ENCODE assay signal across 8 cellular contexts in the genomic region with DNA sequence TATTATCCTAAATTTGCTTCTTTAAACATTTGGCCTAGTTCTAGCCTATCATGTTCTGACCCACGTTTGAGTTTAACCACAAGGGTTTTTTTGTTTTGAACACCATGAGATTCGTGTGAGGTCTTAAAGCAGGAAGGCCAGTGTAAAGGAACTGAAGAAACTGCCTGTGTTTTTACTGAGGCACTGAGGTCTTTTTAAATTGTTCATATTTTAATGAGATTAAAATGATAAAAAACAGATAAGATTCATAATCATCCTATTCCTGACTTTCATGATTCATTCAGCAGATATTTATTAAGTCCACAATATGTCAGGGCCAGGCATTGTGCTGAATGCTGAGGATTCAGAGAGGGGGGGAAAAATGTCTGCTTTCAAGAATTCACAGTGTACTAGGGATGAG. TPM values are rescaled to one million over a fixed set of nuclear protein-coding genes. Genes with fewer than 3 reads are reported as not detected.
DNase-seq lines count a peak whose midpoint lies in the region; ATAC-seq and TF ChIP-seq lines count a peak whose summit lies in the region.

No MANE protein-coding gene starts in this region.

- H3K4me1 ChIP-seq in mesenchymal stem cell (ENCODE audit: control insufficient read depth, insufficient read depth, low read depth, low read length): peaks cover 2% of the 10 kb centered on the region

- no peak overlapping the region for H3K18ac ChIP-seq in mesenchymal stem cell (ENCODE audit: low read depth in 1 of 2, low read length in 2 of 2)

- H3K9me3 Mint-ChIP-seq in Calu3 (ENCODE audit: low read depth, unreplicated experiment): no peaks in the 10 kb centered on the region
- H3K9me3 Mint-ChIP-seq in HFFc6: no peaks in the 10 kb centered on the region
- no peaks in the 10 kb centered on the region for H3K9me3 Mint-ChIP-seq in activated CD8-positive, alpha-beta T cell treated with anti-CD3 and anti-CD28 coated beads, Interleukin-2, amount 10 ng/mL, durations not matched to agents 7 days and 5 days (ENCODE audit: insufficient read depth)

- H2BK15ac ChIP-seq in mesenchymal stem cell (ENCODE audit: low read depth, poor library complexity, severe bottlenecking): no peak overlapping the region

- no peaks in the 10 kb centered on the region for H3K27me3 ChIP-seq in mesenchymal stem cell (ENCODE audit: control insufficient read depth in 1 of 2, insufficient read depth in 1 of 2, low read length in 2 of 2)

- H3K4me2 ChIP-seq in mesenchymal stem cell (ENCODE audit: low read length, poor library complexity, severe bottlenecking): no peak overlapping the region

- BruUV-seq in Calu3 (replicated peaks; lab: Mats Ljungman, UMichigan): no TSS peak

- POLR2A ChIA-PET in activated CD8-positive, alpha-beta T cell treated with anti-CD3 and anti-CD28 coated beads, Interleukin-2, amount 10 ng/mL, durations not matched to agents 7 days and 5 days (lab: Charles Lee): no interaction called here

- no peaks in the 10 kb centered on the region for H3K79me1 ChIP-seq in mesenchymal stem cell (replicated peaks; ENCODE audit: low read length, poor library complexity, severe bottlenecking)

- H4K91ac ChIP-seq in mesenchymal stem cell (ENCODE audit: low read length): no peak overlapping the region

- peaks cover 19% of the 10 kb centered on the region for H3K4me1 Mint-ChIP-seq in Calu3 (ENCODE audit: low read depth, unreplicated experiment)
- peaks cover 34% of the 10 kb centered on the region for H3K4me1 Mint-ChIP-seq in HFFc6 (ENCODE audit: low read depth)
- peaks cover 33% of the 10 kb centered on the region for H3K4me1 Mint-ChIP-seq in activated CD8-positive, alpha-beta T cell treated with anti-CD3 and anti-CD28 coated beads, Interleukin-2, amount 10 ng/mL, durations not matched to agents 7 days and 5 days (ENCODE audit: low read depth)

- H2BK5ac ChIP-seq in mesenchymal stem cell (ENCODE audit: low read depth, low read length, poor library complexity, severe bottlenecking): no peak overlapping the region

- TF ChIP-seq CTCF in Calu3 (IDR thresholded peaks at IDR 0.05; ENCODE audit: unreplicated experiment) (no peak), HFFc6 (IDR thresholded peaks at IDR 0.05) (no peak)

- no peaks in the 10 kb centered on the region for H3K9me3 ChIP-seq in mesenchymal stem cell (ENCODE audit: control insufficient read depth, low read length)

- no peak overlapping the region for H3K4me3 ChIP-seq in mesenchymal stem cell (ENCODE audit: insufficient read depth in 1 of 2, low read depth in 1 of 2, low read length in 2 of 2)

- no peak overlapping the region for H3K4ac ChIP-seq in mesenchymal stem cell (ENCODE audit: low read depth in 1 of 2, low read length in 2 of 2)

- DNase-seq in Calu3 (no peak), HFFc6 (peak; percentile 23), mesenchymal stem cell (peak; percentile 39), occipital lobe (lab: John Stamatoyannopoulos, UW) (no peak), HuH-7.5 (ENCODE audit: low spot score) (no peak), iPS-NIHi7 (ENCODE audit: extremely low spot score) (no peak), posterior cingulate gyrus (no peak)
- no peak for DNase-seq in activated CD8-positive, alpha-beta T cell treated with anti-CD3 and anti-CD28 coated beads, Interleukin-2, amount 10 ng/mL, durations not matched to agents 7 days and 5 days

- H3K4me3 Mint-ChIP-seq in Calu3 (ENCODE audit: low read depth, unreplicated experiment) (peak overlapping the region; percentile 96), HFFc6 (peak overlapping the region; percentile 58)
- H3K4me3 Mint-ChIP-seq in activated CD8-positive, alpha-beta T cell treated with anti-CD3 and anti-CD28 coated beads, Interleukin-2, amount 10 ng/mL, durations not matched to agents 7 days and 5 days: peak overlapping the region; percentile 65

- intact Hi-C loops in Calu3 (cut with micrococcal nuclease; ENCODE audit: unreplicated experiment): no loop called here
- intact Hi-C loops in posterior cingulate gyrus (cut with DNase I): no loop called here

- no peak overlapping the region for H3K14ac ChIP-seq in mesenchymal stem cell (ENCODE audit: low read length in 2 of 2)

- CTCF ChIA-PET in Calu3 (lab: Charles Lee): no interaction called here
- CTCF ChIA-PET in activated CD8-positive, alpha-beta T cell treated with anti-CD3 and anti-CD28 coated beads, Interleukin-2, amount 10 ng/mL, durations not matched to agents 7 days and 5 days (lab: Charles Lee): no interaction called here

- no peak overlapping the region for H2BK12ac ChIP-seq in mesenchymal stem cell (ENCODE audit: low read length in 2 of 2)

- no peak for ATAC-seq in activated CD8-positive, alpha-beta T cell treated with anti-CD3 and anti-CD28 coated beads, Interleukin-2, amount 10 ng/mL, durations not matched to agents 7 days and 5 days

- H3K9ac ChIP-seq in mesenchymal stem cell (ENCODE audit: low read length): peak overlapping the region; percentile 92

- H3K27me3 Mint-ChIP-seq in Calu3 (ENCODE audit: unreplicated experiment): no peaks in the 10 kb centered on the region
- H3K27me3 Mint-ChIP-seq in HFFc6 (ENCODE audit: insufficient read depth): peaks cover 2% of the 10 kb centered on the region; the same call in 1 of the 2 replicates
- no peaks in the 10 kb centered on the region for H3K27me3 Mint-ChIP-seq in activated CD8-positive, alpha-beta T cell treated with anti-CD3 and anti-CD28 coated beads, Interleukin-2, amount 10 ng/mL, durations not matched to agents 7 days and 5 days (ENCODE audit: low read depth)

- no peak overlapping the region for H4K8ac ChIP-seq in mesenchymal stem cell (ENCODE audit: low read length)

- WGBS in mesenchymal stem cell: 0% methylated on average over 2 of the region's 2 CpGs

- H3K27ac Mint-ChIP-seq in Calu3 (ENCODE audit: unreplicated experiment) (peak overlapping the region; percentile 17), HFFc6 (peak overlapping the region; percentile 42)
- H3K27ac Mint-ChIP-seq in activated CD8-positive, alpha-beta T cell treated with anti-CD3 and anti-CD28 coated beads, Interleukin-2, amount 10 ng/mL, durations not matched to agents 7 days and 5 days: peak overlapping the region; percentile 86

- H3K36me3 ChIP-seq in mesenchymal stem cell (ENCODE audit: control insufficient read depth in 1 of 2, insufficient read depth in 2 of 2, low read depth in 1 of 2, low read length in 2 of 2): peaks cover 0 to 2% of the 10 kb centered on the region in 2 experiments

- H3K36me3 Mint-ChIP-seq in Calu3 (ENCODE audit: insufficient read depth, unreplicated experiment) (peaks cover 32% of the 10 kb centered on the region), HFFc6 (ENCODE audit: low read depth) (no peaks in the 10 kb centered on the region)
- peaks cover 17% of the 10 kb centered on the region for H3K36me3 Mint-ChIP-seq in activated CD8-positive, alpha-beta T cell treated with anti-CD3 and anti-CD28 coated beads, Interleukin-2, amount 10 ng/mL, durations not matched to agents 7 days and 5 days (ENCODE audit: low read depth)

- no peak overlapping the region for H2AFZ ChIP-seq in mesenchymal stem cell (ENCODE audit: low read depth, low read length)

- no peak overlapping the region for H2BK120ac ChIP-seq in mesenchymal stem cell (ENCODE audit: low read depth, low read length)

- no peak overlapping the region for H3K23ac ChIP-seq in mesenchymal stem cell (ENCODE audit: low read length in 2 of 2)

- no peak overlapping the region for H2AK5ac ChIP-seq in mesenchymal stem cell (ENCODE audit: low read length, severe bottlenecking)

- no peak overlapping the region for H3K27ac ChIP-seq in mesenchymal stem cell (ENCODE audit: low read length, poor library complexity, severe bottlenecking)

RNA-seq across cellular contexts. Expression of gene RPS6KA3, which starts 3.2 kb away (rescaled TPM):
- total RNA-seq in Calu3 (2022): 63.4 and 65.1 TPM in 2 replicates
- 10 to 100 TPM; 21.5 to 28.3 (median 24.7) TPM for total RNA-seq in HFFc6 (2021; fragmentation: NEBNext Ultra II Directional; extraction: Animal tissue kit (Norgen Biotek cat#: 25700))
- 10 to 100 TPM; 80.2 to 82.0 TPM for total RNA-seq in activated CD8-positive, alpha-beta T cell treated with anti-CD3 and anti-CD28 coated beads, Interleukin-2, amount 10 ng/mL, durations not matched to agents 7 days and 5 days
- polyA plus RNA-seq in mesenchymal stem cell (2013, experiment 1 of 2): 21.3 TPM
- polyA plus RNA-seq in mesenchymal stem cell (2013, experiment 2 of 2): 21.0 TPM
- 35.7 TPM for total RNA-seq in occipital lobe

Comparison
In these comparisons a context has a peak if more than half of its experiments do, and no peak if none do; other contexts are left out.
1. DNase-seq: peak in HFFc6 (single experiment) and mesenchymal stem cell (single experiment); none in Calu3 (single experiment), activated CD8-positive, alpha-beta T cell treated with anti-CD3 and anti-CD28 coated beads, Interleukin-2, amount 10 ng/mL, durations not matched to agents 7 days and 5 days (single experiment), occipital lobe (single experiment), HuH-7.5 (single experiment), iPS-NIHi7 (single experiment) and posterior cingulate gyrus (0 of 10).
2. H3K27ac Mint-ChIP-seq: peak in every context shown above with its lines; median percentile 86 in activated CD8-positive, alpha-beta T cell treated with anti-CD3 and anti-CD28 coated beads, Interleukin-2, amount 10 ng/mL, durations not matched to agents 7 days and 5 days; 42 in HFFc6; 17 in Calu3.
3. Peak in every context shown above with its lines, with median percentiles within 50 percentile points of each other: H3K4me3 Mint-ChIP-seq.